In genomic region chr3:69890691-69891090, GRCh38 we compare ENCODE assay signal across 19 cellular contexts.
DNase-seq lines count a peak whose midpoint lies in the region; ATAC-seq and TF ChIP-seq lines count a peak whose summit lies in the region.
"Had no signal": no experiment of that assay in that cellular context is flagged by ENCODE, and none has a peak within 500 bp of the region (broad histone marks: within the 10 kb centered on the region; RNA-seq: fewer than 3 reads in every experiment).

No MANE protein-coding gene starts in this region.

- no peaks in the 10 kb centered on the region for H3F3A ChIP-seq in PC-3 (ENCODE audit: low read length, unreplicated experiment)

- no peaks in the 10 kb centered on the region for H4K20me1 ChIP-seq in PC-3 (ENCODE audit: low read length)

- H3K27ac ChIP-seq in PC-3 (ENCODE audit: low read length) (peak overlapping the region; percentile 79), epithelial cell of prostate (peak overlapping the region; percentile 20), dorsolateral prefrontal cortex (no peak overlapping the region)
- H3K27ac ChIP-seq: KMS-11 had no signal

- H3K4me2 ChIP-seq in PC-3 (ENCODE audit: low read length) = peak overlapping the region; percentile 62
- H3K4me2 ChIP-seq in skeletal muscle satellite cell (ENCODE audit: low read length) = peak overlapping the region; percentile 21
- H3K4me2 ChIP-seq: KMS-11 had no signal

- no peaks in the 10 kb centered on the region for H3K36me3 ChIP-seq in PC-3 (ENCODE audit: low read depth, low read length)
- no peaks in the 10 kb centered on the region for H3K36me3 ChIP-seq in skeletal muscle satellite cell (ENCODE audit: insufficient read depth, low read length)

- no peaks in the 10 kb centered on the region for H3K4me1 Mint-ChIP-seq in activated CD8-positive, alpha-beta memory T cell treated with anti-CD3 and anti-CD28 coated beads, Interleukin-2, amount 10 ng/mL, durations not matched to agents 7 days and 5 days
- H3K4me1 Mint-ChIP-seq: CD14-positive monocyte had no signal

- no peak overlapping the region for H2AFZ ChIP-seq in PC-3 (ENCODE audit: low read length)

- H3K27ac Mint-ChIP-seq in activated CD8-positive, alpha-beta memory T cell treated with anti-CD3 and anti-CD28 coated beads, Interleukin-2, amount 10 ng/mL, durations not matched to agents 7 days and 5 days = no peak overlapping the region

- POLR2A ChIA-PET in PC-3 (lab: Charles Lee; ENCODE audit: unreplicated experiment) = no interaction called here

- DNase-seq in ELR (ENCODE audit: low read depth) = peak; percentile 6
- peak; percentile 38 for DNase-seq in PC-3
- no peak for DNase-seq in epithelial cell of prostate (ENCODE audit: low read depth, low spot score)
- DNase-seq in nucleus accumbens (lab: John Stamatoyannopoulos, UW) = no peak
- no peak for DNase-seq in dorsolateral prefrontal cortex
- DNase-seq in activated CD8-positive, alpha-beta memory T cell treated with anti-CD3 and anti-CD28 coated beads, Interleukin-2, amount 10 ng/mL, durations not matched to agents 7 days and 5 days = no peak
- DNase-seq: ACHN, AML-193, COR-L47, DMS153, NCI-H1092, NCI-H2081 treated with DMSO at 0.1 percent for 48 hours, NCI-H510A, NCI-H82, SIG-M5 had no signal

- no peaks in the 10 kb centered on the region for H3K36me3 Mint-ChIP-seq in activated CD8-positive, alpha-beta memory T cell treated with anti-CD3 and anti-CD28 coated beads, Interleukin-2, amount 10 ng/mL, durations not matched to agents 7 days and 5 days

- peak; percentile 63 for ATAC-seq in PC-3
- no peak for ATAC-seq in activated CD8-positive, alpha-beta memory T cell treated with anti-CD3 and anti-CD28 coated beads, Interleukin-2, amount 10 ng/mL, durations not matched to agents 7 days and 5 days
- ATAC-seq: HepG2 had no signal

- no peaks in the 10 kb centered on the region for H3K9me3 Mint-ChIP-seq in activated CD8-positive, alpha-beta memory T cell treated with anti-CD3 and anti-CD28 coated beads, Interleukin-2, amount 10 ng/mL, durations not matched to agents 7 days and 5 days (ENCODE audit: low read depth)
- H3K9me3 Mint-ChIP-seq: CD14-positive monocyte had no signal

- H3K4me3 ChIP-seq in PC-3 (ENCODE audit: low read length) = no peak overlapping the region
- no peak overlapping the region for H3K4me3 ChIP-seq in skeletal muscle satellite cell (ENCODE audit: low read length)
- no peak overlapping the region for H3K4me3 ChIP-seq in dorsolateral prefrontal cortex

- H3K9ac ChIP-seq in PC-3 (ENCODE audit: low read length) (no peak overlapping the region; the same call in 1 of the 2 replicates), skeletal muscle satellite cell (ENCODE audit: low read depth, low read length) (no peak overlapping the region)
- H3K9ac ChIP-seq: KMS-11 had no signal

- H3K27me3 ChIP-seq in PC-3 (ENCODE audit: low read length) = no peaks in the 10 kb centered on the region
- H3K27me3 ChIP-seq in skeletal muscle satellite cell (ENCODE audit: control insufficient read depth, insufficient read depth, low read length) = no peaks in the 10 kb centered on the region
- H3K27me3 ChIP-seq in dorsolateral prefrontal cortex = no peaks in the 10 kb centered on the region

- CTCF ChIA-PET in PC-3 (lab: Charles Lee) = no interaction called here
- CTCF ChIA-PET in activated CD8-positive, alpha-beta memory T cell treated with anti-CD3 and anti-CD28 coated beads, Interleukin-2, amount 10 ng/mL, durations not matched to agents 7 days and 5 days (lab: Charles Lee) = no interaction called here

- no peaks in the 10 kb centered on the region for H3K9me2 ChIP-seq in PC-3 (replicated peaks; ENCODE audit: low read length)

- H3K9me3 ChIP-seq in PC-3 (ENCODE audit: low read length) (no peaks in the 10 kb centered on the region), skeletal muscle satellite cell (replicated peaks; ENCODE audit: low read length) (no peaks in the 10 kb centered on the region)

- peaks cover 23% of the 10 kb centered on the region for H3K4me1 ChIP-seq in PC-3 (ENCODE audit: insufficient read depth, low read length)
- H3K4me1 ChIP-seq in skeletal muscle satellite cell (ENCODE audit: control insufficient read depth, insufficient read depth, low read length) = peaks cover 17% of the 10 kb centered on the region

- H3K27me3 Mint-ChIP-seq in activated CD8-positive, alpha-beta memory T cell treated with anti-CD3 and anti-CD28 coated beads, Interleukin-2, amount 10 ng/mL, durations not matched to agents 7 days and 5 days = no peaks in the 10 kb centered on the region

- no peaks in the 10 kb centered on the region for H3K79me2 ChIP-seq in PC-3 (ENCODE audit: low read length)

- no peak overlapping the region for H3K4me3 Mint-ChIP-seq in activated CD8-positive, alpha-beta memory T cell treated with anti-CD3 and anti-CD28 coated beads, Interleukin-2, amount 10 ng/mL, durations not matched to agents 7 days and 5 days
- H3K4me3 Mint-ChIP-seq: CD14-positive monocyte had no signal

- BruUV-seq in PC-3 (replicated peaks; lab: Mats Ljungman, UMichigan) = TSS peak; percentile 37

- intact Hi-C loops in PC-3 (cut with micrococcal nuclease) = no loop called here
- intact Hi-C loops in dorsolateral prefrontal cortex (cut with DNase I) = no loop called here

- TF ChIP-seq CTCF in PC-3 (conservative IDR thresholded peaks at IDR 0.05; ENCODE audit: low read depth, low read length) = no peak
- TF ChIP-seq CTCF in dorsolateral prefrontal cortex (IDR thresholded peaks at IDR 0.05 in 54 of 56, conservative IDR thresholded peaks at IDR 0.05 in 2 of 56; ENCODE audit: low read depth in 1 of 56, partially characterized antibody in 56 of 56) = no peak

Comparison
In these comparisons a context has a peak if more than half of its experiments do, and no peak if none do; other contexts are left out.
1. DNase-seq: peak in ELR (single experiment) and PC-3 (single experiment); none in epithelial cell of prostate (single experiment), nucleus accumbens (0 of 56), dorsolateral prefrontal cortex (0 of 10) and activated CD8-positive, alpha-beta memory T cell treated with anti-CD3 and anti-CD28 coated beads, Interleukin-2, amount 10 ng/mL, durations not matched to agents 7 days and 5 days (single experiment).
2. H3K27ac ChIP-seq: peak in PC-3 (single experiment) and epithelial cell of prostate (single experiment); none in dorsolateral prefrontal cortex (0 of 59).